Comparison of ENCODE assay signal across 3 cellular contexts in the genomic region with DNA sequence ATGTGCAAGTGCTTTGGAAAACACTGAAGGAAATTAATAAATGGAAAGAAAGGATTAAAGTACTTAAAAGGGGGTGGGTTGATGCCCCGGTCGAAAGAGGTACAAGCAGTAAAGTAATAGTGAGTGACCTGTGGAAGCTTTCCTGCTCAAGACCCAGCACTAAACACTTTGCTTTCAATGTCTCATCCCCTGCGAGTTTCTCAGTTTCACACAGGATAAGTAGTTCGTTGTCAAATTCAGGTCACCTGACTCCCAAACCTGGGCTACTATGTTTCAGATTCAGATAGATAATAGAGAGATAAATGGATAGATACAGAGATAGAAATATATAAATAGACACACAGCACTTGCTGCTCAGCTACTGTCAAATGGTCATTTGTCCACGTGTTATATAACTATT.
"Had no signal": no experiment of that assay in that cellular context is flagged by ENCODE, and none has a peak within 500 bp of the region (broad histone marks: within the 10 kb centered on the region; RNA-seq: fewer than 3 reads in every experiment).

No MANE protein-coding gene starts in this region.

- H3K4me3 ChIP-seq: GM12878 had no signal

- DNase-seq: GDM1, GF-D8 had no signal

- ATAC-seq: GM12878 had no signal
